ENCODE assay signal across 16 cellular contexts in genomic region chr16:22262460-22262859, GRCh38. TPM values are rescaled to one million over a fixed set of nuclear protein-coding genes. Genes with fewer than 3 reads are reported as not detected.
DNase-seq lines count a peak whose midpoint lies in the region; ATAC-seq, FAIRE-seq and TF ChIP-seq lines count a peak whose summit lies in the region.
"Had no signal": no experiment of that assay in that cellular context is flagged by ENCODE, and none has a peak within 500 bp of the region (broad histone marks: within the 10 kb centered on the region; RNA-seq: fewer than 3 reads in every experiment).

No MANE protein-coding gene starts in this region.

- dilution Hi-C loops in IMR-90 (cut with HindIII; ENCODE audit: low sequenced_read_pairs, unreplicated experiment), result no loop called here

- H3K14ac ChIP-seq in IMR-90 (replicated peaks; ENCODE audit: low read depth, low read length) (no peak overlapping the region), mesenchymal stem cell (ENCODE audit: low read length in 2 of 2) (no peak overlapping the region)

- H3K27ac ChIP-seq in IMR-90 (ENCODE audit: insufficient read depth, low read length) (no peak overlapping the region), astrocyte (ENCODE audit: low read depth, low read length) (no peak overlapping the region), mesenchymal stem cell (ENCODE audit: low read length, poor library complexity, severe bottlenecking) (no peak overlapping the region)
- H3K27ac ChIP-seq: heart left ventricle, right atrium auricular region had no signal

- no peaks in the 10 kb centered on the region; the same call in 1 of the 2 replicates for H4K20me1 ChIP-seq in IMR-90 (ENCODE audit: insufficient read depth, low read length)
- peaks cover 8% of the 10 kb centered on the region for H4K20me1 ChIP-seq in astrocyte (ENCODE audit: insufficient read depth, low read length)

- CTCF ChIA-PET in activated CD4-positive, alpha-beta T cell treated with anti-CD3 and anti-CD28 coated beads, Interleukin-2, amount 10 ng/mL, durations not matched to agents 7 days and 5 days (lab: Charles Lee), result interaction anchor here (1.2 to 1.9 kb wide), 2 partner anchors 11 to 47 kb away, joined by 3 to 8 read pairs; no protein-coding TSS in a partner anchor
- CTCF ChIA-PET in IMR-90 (lab: Yijun Ruan, JAX), result no interaction called here

- no CpG with 5 or more reads among the region's 4 CpGs for WGBS in IMR-90 (ENCODE audit: extremely low coverage in 2 of 2, insufficient read length in 1 of 2), 2 experiments
- 61% methylated on average over 4 of the region's 4 CpGs for WGBS in mesenchymal stem cell

- H3K27me3 ChIP-seq in IMR-90 (ENCODE audit: control insufficient read depth, insufficient read depth, low read length) (no peaks in the 10 kb centered on the region), astrocyte (ENCODE audit: insufficient read depth, low read length) (no peaks in the 10 kb centered on the region), mesenchymal stem cell (ENCODE audit: control insufficient read depth in 1 of 2, insufficient read depth in 1 of 2, low read length in 2 of 2) (no peaks in the 10 kb centered on the region)
- H3K27me3 ChIP-seq: heart left ventricle, right atrium auricular region had no signal

- no TSS peak for BruUV-seq in IMR-90 (replicated peaks; lab: Mats Ljungman, UMichigan)

- H3K36me3 ChIP-seq in IMR-90 (ENCODE audit: control insufficient read depth, insufficient read depth, low read length), result peaks cover 54% of the 10 kb centered on the region
- peaks cover 25% of the 10 kb centered on the region for H3K36me3 ChIP-seq in astrocyte (ENCODE audit: insufficient read depth, low read length)
- peaks cover 61 to 89% of the 10 kb centered on the region in 2 experiments for H3K36me3 ChIP-seq in mesenchymal stem cell (ENCODE audit: control insufficient read depth in 1 of 2, insufficient read depth in 2 of 2, low read depth in 1 of 2, low read length in 2 of 2)

- H3K36me3 Mint-ChIP-seq in activated CD4-positive, alpha-beta T cell treated with anti-CD3 and anti-CD28 coated beads, Interleukin-2, amount 10 ng/mL, durations not matched to agents 7 days and 5 days (ENCODE audit: low read depth), result peaks cover 45% of the 10 kb centered on the region
- peaks cover 33% of the 10 kb centered on the region for H3K36me3 Mint-ChIP-seq in astrocyte (ENCODE audit: low read depth, unreplicated experiment)

- H3K79me2 ChIP-seq in astrocyte (ENCODE audit: insufficient read depth, low read length), result no peaks in the 10 kb centered on the region

- no peak overlapping the region for H3K9ac ChIP-seq in IMR-90 (ENCODE audit: low read depth, low read length)
- no peak overlapping the region for H3K9ac ChIP-seq in astrocyte (ENCODE audit: low read length)
- peak overlapping the region; percentile 48 for H3K9ac ChIP-seq in mesenchymal stem cell (ENCODE audit: low read length)

- POLR2A ChIA-PET in activated CD4-positive, alpha-beta T cell treated with anti-CD3 and anti-CD28 coated beads, Interleukin-2, amount 10 ng/mL, durations not matched to agents 7 days and 5 days (lab: Charles Lee), result no interaction called here
- POLR2A ChIA-PET in IMR-90 (lab: Charles Lee; ENCODE audit: unreplicated experiment), result no interaction called here

- H3K23ac ChIP-seq in IMR-90 (ENCODE audit: low read depth, low read length) (no peak overlapping the region), mesenchymal stem cell (ENCODE audit: low read length in 2 of 2) (no peak overlapping the region)

- H3K79me1 ChIP-seq in IMR-90 (ENCODE audit: low read depth in 1 of 2, low read length in 2 of 2) (no peaks in the 10 kb centered on the region), mesenchymal stem cell (replicated peaks; ENCODE audit: low read length, poor library complexity, severe bottlenecking) (peaks cover 2% of the 10 kb centered on the region)

- TF ChIP-seq CTCF in IMR-90 (conservative IDR thresholded peaks at IDR 0.05; ENCODE audit: low read depth, low read length), result no peak
- no peak for TF ChIP-seq CTCF in astrocyte (IDR thresholded peaks at IDR 0.05; ENCODE audit: insufficient read depth, low read depth, low read length)

- H4K91ac ChIP-seq in IMR-90 (ENCODE audit: insufficient read depth, low read depth, low read length), result no peak overlapping the region
- H4K91ac ChIP-seq in mesenchymal stem cell (ENCODE audit: low read length), result peak overlapping the region; percentile 35

- peak overlapping the region; percentile 76 for H3K27ac Mint-ChIP-seq in activated CD4-positive, alpha-beta T cell treated with anti-CD3 and anti-CD28 coated beads, Interleukin-2, amount 10 ng/mL, durations not matched to agents 7 days and 5 days
- no peak overlapping the region for H3K27ac Mint-ChIP-seq in astrocyte (ENCODE audit: unreplicated experiment)
- H3K27ac Mint-ChIP-seq: dendritic cell treated with granulocyte-macrophage colony-stimulating factor and Interleukin-4, amounts not matched to agents 40 ng/mL and 50 ng/mL, for 4 days; mesothelial cell of epicardium had no signal

- H3K9me3 Mint-ChIP-seq in activated CD4-positive, alpha-beta T cell treated with anti-CD3 and anti-CD28 coated beads, Interleukin-2, amount 10 ng/mL, durations not matched to agents 7 days and 5 days, result no peaks in the 10 kb centered on the region
- peaks cover 3% of the 10 kb centered on the region for H3K9me3 Mint-ChIP-seq in astrocyte (ENCODE audit: unreplicated experiment)
- H3K9me3 Mint-ChIP-seq: dendritic cell treated with granulocyte-macrophage colony-stimulating factor and Interleukin-4, amounts not matched to agents 40 ng/mL and 50 ng/mL, for 4 days; mesothelial cell of epicardium had no signal

- H2BK12ac ChIP-seq in mesenchymal stem cell (ENCODE audit: low read length in 2 of 2), result no peak overlapping the region

- H2AK9ac ChIP-seq in IMR-90 (replicated peaks; ENCODE audit: low read depth, low read length, poor library complexity), result peak overlapping the region; percentile 35

- no peak overlapping the region for H3K56ac ChIP-seq in IMR-90 (ENCODE audit: extremely low read depth, insufficient read depth, low read length)

- no peak overlapping the region for H2BK15ac ChIP-seq in IMR-90 (ENCODE audit: low read depth, low read length)
- no peak overlapping the region for H2BK15ac ChIP-seq in mesenchymal stem cell (ENCODE audit: low read depth, poor library complexity, severe bottlenecking)

- H3K4me1 Mint-ChIP-seq in activated CD4-positive, alpha-beta T cell treated with anti-CD3 and anti-CD28 coated beads, Interleukin-2, amount 10 ng/mL, durations not matched to agents 7 days and 5 days, result peaks cover 40% of the 10 kb centered on the region
- peaks cover 2% of the 10 kb centered on the region for H3K4me1 Mint-ChIP-seq in astrocyte (ENCODE audit: low read depth, unreplicated experiment)

- H2AFZ ChIP-seq in IMR-90 (replicated peaks; ENCODE audit: low read length, poor library complexity), result no peak overlapping the region
- no peak overlapping the region for H2AFZ ChIP-seq in astrocyte (ENCODE audit: low read depth, low read length)
- H2AFZ ChIP-seq in mesenchymal stem cell (ENCODE audit: low read depth, low read length), result no peak overlapping the region

- H3K4me3 Mint-ChIP-seq in activated CD4-positive, alpha-beta T cell treated with anti-CD3 and anti-CD28 coated beads, Interleukin-2, amount 10 ng/mL, durations not matched to agents 7 days and 5 days, result no peak overlapping the region
- no peak overlapping the region for H3K4me3 Mint-ChIP-seq in astrocyte (ENCODE audit: unreplicated experiment)
- H3K4me3 Mint-ChIP-seq: dendritic cell treated with granulocyte-macrophage colony-stimulating factor and Interleukin-4, amounts not matched to agents 40 ng/mL and 50 ng/mL, for 4 days; mesothelial cell of epicardium had no signal

- H3K27me3 Mint-ChIP-seq in activated CD4-positive, alpha-beta T cell treated with anti-CD3 and anti-CD28 coated beads, Interleukin-2, amount 10 ng/mL, durations not matched to agents 7 days and 5 days, result no peaks in the 10 kb centered on the region
- H3K27me3 Mint-ChIP-seq in astrocyte (ENCODE audit: low read depth, unreplicated experiment), result no peaks in the 10 kb centered on the region
- H3K27me3 Mint-ChIP-seq: dendritic cell treated with granulocyte-macrophage colony-stimulating factor and Interleukin-4, amounts not matched to agents 40 ng/mL and 50 ng/mL, for 4 days had no signal

- no peak overlapping the region; the same call in 1 of the 2 replicates for H2AK5ac ChIP-seq in IMR-90 (ENCODE audit: low read depth, low read length)
- H2AK5ac ChIP-seq in mesenchymal stem cell (ENCODE audit: low read length, severe bottlenecking), result no peak overlapping the region

- TF ChIP-seq POLR2A in IMR-90 (IDR thresholded peaks at IDR 0.05; ENCODE audit: low read depth, low read length) (no peak), GM18505 (IDR thresholded peaks at IDR 0.05; ENCODE audit: borderline replicate concordance, extremely low read depth, insufficient read depth, insufficient read length) (no peak)

- H4K5ac ChIP-seq in IMR-90 (ENCODE audit: low read depth, low read length), result no peak overlapping the region

- H2BK120ac ChIP-seq in IMR-90 (ENCODE audit: low read depth, low read length) (no peak overlapping the region), mesenchymal stem cell (ENCODE audit: low read depth, low read length) (no peak overlapping the region)

- H2BK20ac ChIP-seq in IMR-90 (ENCODE audit: low read depth, low read length), result no peak overlapping the region

- no peaks in the 10 kb centered on the region for H3K4me1 ChIP-seq in IMR-90 (ENCODE audit: control insufficient read depth, insufficient read depth, low read length)
- H3K4me1 ChIP-seq in astrocyte (ENCODE audit: insufficient read depth, low read length), result peaks cover 10% of the 10 kb centered on the region
- H3K4me1 ChIP-seq in mesenchymal stem cell (ENCODE audit: control insufficient read depth, insufficient read depth, low read depth, low read length), result no peaks in the 10 kb centered on the region
- H3K4me1 ChIP-seq: heart left ventricle, right atrium auricular region had no signal

- H3K4ac ChIP-seq in IMR-90 (ENCODE audit: low read depth, low read length) (no peak overlapping the region), mesenchymal stem cell (ENCODE audit: low read depth in 1 of 2, low read length in 2 of 2) (no peak overlapping the region)

- in situ Hi-C loops in IMR-90 (cut with MboI; ENCODE audit: low sequenced_read_pairs), result no loop called here

- intact Hi-C loops in IMR-90 (cut with micrococcal nuclease), result no loop called here

- H2BK5ac ChIP-seq in IMR-90 (ENCODE audit: low read depth, low read length, poor library complexity, severe bottlenecking) (no peak overlapping the region), mesenchymal stem cell (ENCODE audit: low read depth, low read length, poor library complexity, severe bottlenecking) (no peak overlapping the region)

- 0 out of 2 replicates have a peak, but pooled peaks cover 6% of the 10 kb centered on the region for H3K9me1 ChIP-seq in IMR-90 (ENCODE audit: insufficient read depth, low read length)

- H3K4me2 ChIP-seq in IMR-90 (ENCODE audit: low read depth, low read length) (no peak overlapping the region), astrocyte (ENCODE audit: low read length) (peak overlapping the region; percentile 37), mesenchymal stem cell (ENCODE audit: low read length, poor library complexity, severe bottlenecking) (no peak overlapping the region)

- H3K18ac ChIP-seq in IMR-90 (ENCODE audit: low read depth, low read length) (no peak overlapping the region), mesenchymal stem cell (ENCODE audit: low read depth in 1 of 2, low read length in 2 of 2) (no peak overlapping the region)

- TF ChIP-seq RAD21 in IMR-90 (IDR thresholded peaks at IDR 0.05; ENCODE audit: low read length), result no peak

- H3K9me3 ChIP-seq in IMR-90 (ENCODE audit: control insufficient read depth, insufficient read depth, low read length) (no peaks in the 10 kb centered on the region), astrocyte (ENCODE audit: insufficient read depth, low read depth, low read length) (peaks cover 8% of the 10 kb centered on the region), mesenchymal stem cell (ENCODE audit: control insufficient read depth, low read length) (no peaks in the 10 kb centered on the region)
- H3K9me3 ChIP-seq: right atrium auricular region had no signal

- no peak for FAIRE-seq in astrocyte (lab: Jason Lieb, UNC)
- FAIRE-seq: RCC 7860 had no signal

- no peak for DNase-seq in activated CD4-positive, alpha-beta T cell treated with anti-CD3 and anti-CD28 coated beads, Interleukin-2, amount 10 ng/mL, durations not matched to agents 7 days and 5 days
- no peak for DNase-seq in activated CD4-positive, alpha-beta T cell treated with anti-CD3 and anti-CD28 coated beads for 1 hour
- peak; percentile 45 for DNase-seq in IMR-90
- peak; percentile 30 for DNase-seq in astrocyte (ENCODE audit: low read depth)
- DNase-seq in mesenchymal stem cell, result peak; percentile 6
- DNase-seq: heart left ventricle, Karpas-422, NCI-H1105 treated with DMSO at 0.1 percent for 48 hours, substantia nigra had no signal

- no peak for ATAC-seq in IMR-90 (ENCODE audit: low read depth)
- ATAC-seq in HG03108 (IDR thresholded peaks at IDR 0.05; ENCODE audit: unreplicated experiment), result no peak
- ATAC-seq in HG03469 (IDR thresholded peaks at IDR 0.05; ENCODE audit: unreplicated experiment), result no peak
- no peak for ATAC-seq in GM18505 (IDR thresholded peaks at IDR 0.05; ENCODE audit: unreplicated experiment)
- ATAC-seq: heart left ventricle had no signal

- no peak overlapping the region for H4K8ac ChIP-seq in IMR-90 (ENCODE audit: low read depth in 2 of 2, low read length in 2 of 2)
- peak overlapping the region; percentile 40 for H4K8ac ChIP-seq in mesenchymal stem cell (ENCODE audit: low read length)

- H3K4me3 ChIP-seq in IMR-90 (ENCODE audit: insufficient read depth, low read depth, low read length), result no peak overlapping the region
- no peak overlapping the region for H3K4me3 ChIP-seq in astrocyte (ENCODE audit: insufficient read depth, low read depth, low read length)
- no peak overlapping the region for H3K4me3 ChIP-seq in mesenchymal stem cell (ENCODE audit: insufficient read depth in 1 of 2, low read depth in 1 of 2, low read length in 2 of 2)
- H3K4me3 ChIP-seq: heart left ventricle, right atrium auricular region had no signal

RNA-seq across cellular contexts. Expression of gene POLR3E, which starts 34.7 kb away (rescaled TPM):
- total RNA-seq in activated CD4-positive, alpha-beta T cell treated with anti-CD3 and anti-CD28 coated beads, Interleukin-2, amount 10 ng/mL, durations not matched to agents 7 days and 5 days, result 10 to 100 TPM; 52.4 to 54.3 TPM
- total RNA-seq in IMR-90 (2012; rRNA removed) (19.9 and 71.1 TPM in 2 replicates), astrocyte (30.3 and 32.5 TPM in 2 replicates)
- polyA plus RNA-seq in IMR-90 (2012; rRNA removed), result 46.0 and 49.5 TPM in 2 replicates
- 19.8 and 21.1 TPM in 2 replicates for polyA plus RNA-seq in IMR-90 (2012; cell fraction: cytosol; rRNA removed)
- 49.8 and 64.8 TPM in 2 replicates for polyA plus RNA-seq in IMR-90 (2012; cell fraction: nucleus; rRNA removed; ENCODE audit: low replicate concordance)
- 18.4 TPM for polyA plus RNA-seq in mesenchymal stem cell (2013, experiment 1 of 2)
- 16.8 TPM for polyA plus RNA-seq in mesenchymal stem cell (2013, experiment 2 of 2)

RNA-seq across cellular contexts. Expression of gene EEF2K, which starts 56.4 kb away (rescaled TPM):
- 10 to 100 TPM; 21.9 to 23.8 TPM for total RNA-seq in activated CD4-positive, alpha-beta T cell treated with anti-CD3 and anti-CD28 coated beads, Interleukin-2, amount 10 ng/mL, durations not matched to agents 7 days and 5 days
- 9.7 and 10.3 TPM in 2 replicates for total RNA-seq in IMR-90 (2012; rRNA removed)
- 16.5 and 19.1 TPM in 2 replicates for polyA plus RNA-seq in IMR-90 (2012; rRNA removed)
- polyA plus RNA-seq in IMR-90 (2012; cell fraction: cytosol; rRNA removed), result 6.2 and 9.4 TPM in 2 replicates
- polyA plus RNA-seq in IMR-90 (2012; cell fraction: nucleus; rRNA removed; ENCODE audit: low replicate concordance), result 27.4 and 28.6 TPM in 2 replicates
- 20.9 and 24.4 TPM in 2 replicates for total RNA-seq in astrocyte
- 9.4 TPM for polyA plus RNA-seq in mesenchymal stem cell (2013, experiment 1 of 2)
- 8.5 TPM for polyA plus RNA-seq in mesenchymal stem cell (2013, experiment 2 of 2)

Comparison
In these comparisons a context has a peak if more than half of its experiments do, and no peak if none do; other contexts are left out.
1. DNase-seq: peak in IMR-90 (single experiment), astrocyte (single experiment) and mesenchymal stem cell (single experiment); none in activated CD4-positive, alpha-beta T cell treated with anti-CD3 and anti-CD28 coated beads, Interleukin-2, amount 10 ng/mL, durations not matched to agents 7 days and 5 days (single experiment) and activated CD4-positive, alpha-beta T cell treated with anti-CD3 and anti-CD28 coated beads for 1 hour (single experiment).